In genomic region chrX:76279007-76279406, GRCh38 we compare ENCODE assay signal across 9 cellular contexts.
DNase-seq lines count a peak whose midpoint lies in the region; ATAC-seq and TF ChIP-seq lines count a peak whose summit lies in the region.
"Had no signal": no experiment of that assay in that cellular context is flagged by ENCODE, and none has a peak within 500 bp of the region (broad histone marks: within the 10 kb centered on the region; RNA-seq: fewer than 3 reads in every experiment).

No MANE protein-coding gene starts in this region.

- H3K9me3 ChIP-seq in DND-41 (ENCODE audit: insufficient read depth, low read length, severe bottlenecking) (no peaks in the 10 kb centered on the region), WERI-Rb-1 (ENCODE audit: severe bottlenecking) (no peaks in the 10 kb centered on the region), endodermal cell (ENCODE audit: control insufficient read depth, low read length) (no peaks in the 10 kb centered on the region), upper lobe of left lung (no peaks in the 10 kb centered on the region)
- no peaks in the 10 kb centered on the region for H3K9me3 ChIP-seq in naive thymus-derived CD4-positive, alpha-beta T cell (ENCODE audit: control insufficient read depth in 2 of 3, low read length in 3 of 3)

- H3K4me1 ChIP-seq in DND-41 (ENCODE audit: insufficient read depth, low read length): no peaks in the 10 kb centered on the region
- H3K4me1 ChIP-seq in endodermal cell (ENCODE audit: control insufficient read depth, insufficient read depth, low read length): no peaks in the 10 kb centered on the region
- no peaks in the 10 kb centered on the region for H3K4me1 ChIP-seq in naive thymus-derived CD4-positive, alpha-beta T cell (ENCODE audit: control insufficient read depth in 2 of 2, insufficient read depth in 2 of 2, low read length in 2 of 2)
- H3K4me1 ChIP-seq in upper lobe of left lung: no peaks in the 10 kb centered on the region

- intact Hi-C loops in naive thymus-derived CD4-positive, alpha-beta T cell (cut with micrococcal nuclease): loop anchor here (1.0 to 5.0 kb wide), 3 partner anchors 175 to 1745 kb away; partner anchors contain the start of genes COX7B (in 1 of the 2) and MAGT1 (in 1 of the 2)

- H3K4me2 ChIP-seq in DND-41 (ENCODE audit: insufficient read depth, low read length): no peak overlapping the region

- TF ChIP-seq CTCF in DND-41 (IDR thresholded peaks at IDR 0.05; ENCODE audit: borderline replicate concordance, extremely low read depth, low read length, poor library complexity, severe bottlenecking): peak; percentile 76
- peak; percentile 66 for TF ChIP-seq CTCF in WERI-Rb-1 (IDR thresholded peaks at IDR 0.05; ENCODE audit: low read depth, low read length)
- TF ChIP-seq CTCF in endodermal cell (conservative IDR thresholded peaks at IDR 0.05): peak; percentile 84
- peak in 5 of 6 experiments; percentile 32 to 58 (median 47) for TF ChIP-seq CTCF in upper lobe of left lung (IDR thresholded peaks at IDR 0.05)

- H3K9ac ChIP-seq in DND-41 (ENCODE audit: low read depth, low read length): no peak overlapping the region
- H3K9ac ChIP-seq in endodermal cell (ENCODE audit: extremely low read depth, low read length, poor library complexity, severe bottlenecking): no peak overlapping the region

- CTCF ChIA-PET in naive thymus-derived CD4-positive, alpha-beta T cell (lab: Charles Lee): interaction anchor here (0.6 to 2.9 kb wide), 4 partner anchors 173 to 1746 kb away, joined by 3 to 32 read pairs (median 4); no protein-coding TSS in a partner anchor

- TF ChIP-seq EP300 in upper lobe of left lung (IDR thresholded peaks at IDR 0.05): no peak

- no peaks in the 10 kb centered on the region for H3K27me3 Mint-ChIP-seq in endodermal cell (ENCODE audit: insufficient read depth)
- no peaks in the 10 kb centered on the region for H3K27me3 Mint-ChIP-seq in naive thymus-derived CD4-positive, alpha-beta T cell

- ATAC-seq in DND-41 (ENCODE audit: insufficient read depth, low read depth) (peak; percentile 62; the same call in 1 of the 3 replicates), GM21360 (IDR thresholded peaks at IDR 0.05; ENCODE audit: unreplicated experiment) (peak; percentile 79), upper lobe of left lung (ENCODE audit: low FRiP score in 2 of 2) (no peak), GM21528 (IDR thresholded peaks at IDR 0.05; ENCODE audit: low FRiP score, unreplicated experiment) (no peak)
- no peak for ATAC-seq in naive thymus-derived CD4-positive, alpha-beta T cell
- ATAC-seq: activated naive CD4-positive, alpha-beta T cell treated with anti-CD3 and anti-CD28 coated beads, Interleukin-2, amount 50 U/mL, for 72 hours had no signal

- H3K27me3 ChIP-seq in DND-41 (ENCODE audit: insufficient read depth, low read length, poor library complexity) (no peaks in the 10 kb centered on the region), WERI-Rb-1 (ENCODE audit: insufficient read depth, low read depth, severe bottlenecking) (peaks cover 20% of the 10 kb centered on the region), endodermal cell (ENCODE audit: control insufficient read depth, insufficient read depth, low read length, poor library complexity, severe bottlenecking) (no peaks in the 10 kb centered on the region), upper lobe of left lung (no peaks in the 10 kb centered on the region)
- no peaks in the 10 kb centered on the region for H3K27me3 ChIP-seq in naive thymus-derived CD4-positive, alpha-beta T cell (ENCODE audit: control insufficient read depth in 2 of 2, insufficient read depth in 2 of 2, low read length in 2 of 2)

- H3K27ac ChIP-seq in DND-41 (ENCODE audit: low read length): no peak overlapping the region
- no peak overlapping the region for H3K27ac ChIP-seq in WERI-Rb-1
- H3K27ac ChIP-seq in endodermal cell (ENCODE audit: low read depth, low read length): no peak overlapping the region
- no peak overlapping the region for H3K27ac ChIP-seq in naive thymus-derived CD4-positive, alpha-beta T cell (ENCODE audit: low read depth, low read length)
- H3K27ac ChIP-seq in upper lobe of left lung: no peak overlapping the region

- no peaks in the 10 kb centered on the region for H3K36me3 Mint-ChIP-seq in endodermal cell (ENCODE audit: low read depth)
- no peaks in the 10 kb centered on the region for H3K36me3 Mint-ChIP-seq in naive thymus-derived CD4-positive, alpha-beta T cell
- H3K36me3 Mint-ChIP-seq: activated naive CD4-positive, alpha-beta T cell treated with anti-CD3 and anti-CD28 coated beads, Interleukin-2, amount 50 U/mL, for 72 hours had no signal

- no peaks in the 10 kb centered on the region for H3K4me1 Mint-ChIP-seq in endodermal cell
- H3K4me1 Mint-ChIP-seq in naive thymus-derived CD4-positive, alpha-beta T cell: no peaks in the 10 kb centered on the region

- no peak for TF ChIP-seq POLR2A in upper lobe of left lung (IDR thresholded peaks at IDR 0.05)

- no peak overlapping the region for H3K4me3 Mint-ChIP-seq in endodermal cell
- no peak overlapping the region for H3K4me3 Mint-ChIP-seq in naive thymus-derived CD4-positive, alpha-beta T cell

- no peak overlapping the region for H3K27ac Mint-ChIP-seq in endodermal cell
- no peak overlapping the region for H3K27ac Mint-ChIP-seq in naive thymus-derived CD4-positive, alpha-beta T cell
- H3K27ac Mint-ChIP-seq: activated naive CD4-positive, alpha-beta T cell treated with anti-CD3 and anti-CD28 coated beads, Interleukin-2, amount 50 U/mL, for 72 hours had no signal

- H3K36me3 ChIP-seq in DND-41 (ENCODE audit: insufficient read depth, low read length): no peaks in the 10 kb centered on the region
- H3K36me3 ChIP-seq in WERI-Rb-1: no peaks in the 10 kb centered on the region
- H3K36me3 ChIP-seq in endodermal cell (ENCODE audit: control insufficient read depth, insufficient read depth, low read length): no peaks in the 10 kb centered on the region
- no peaks in the 10 kb centered on the region for H3K36me3 ChIP-seq in naive thymus-derived CD4-positive, alpha-beta T cell (ENCODE audit: control insufficient read depth in 2 of 3, insufficient read depth in 3 of 3, low read length in 3 of 3)
- H3K36me3 ChIP-seq in upper lobe of left lung: no peaks in the 10 kb centered on the region

- H3K79me2 ChIP-seq in DND-41 (ENCODE audit: insufficient read depth, low read length): no peaks in the 10 kb centered on the region

- DNase-seq in DND-41 (peak; percentile 42), NCI-H2029 (lab: John Stamatoyannopoulos, UW) (peak; percentile 5), WERI-Rb-1 (peak; percentile 48), endodermal cell (peak; percentile 80), upper lobe of left lung (no peak)
- peak; percentile 6 to 46 (median 19) for DNase-seq in naive thymus-derived CD4-positive, alpha-beta T cell

- H3K9me3 Mint-ChIP-seq in endodermal cell: peaks cover 56% of the 10 kb centered on the region
- peaks cover 0 to 2% (median 0%) of the 10 kb centered on the region in 11 donors for H3K9me3 Mint-ChIP-seq in naive thymus-derived CD4-positive, alpha-beta T cell
- H3K9me3 Mint-ChIP-seq: activated naive CD4-positive, alpha-beta T cell treated with anti-CD3 and anti-CD28 coated beads, Interleukin-2, amount 50 U/mL, for 72 hours had no signal

- H4K20me1 ChIP-seq in DND-41 (ENCODE audit: insufficient read depth, low read length): no peaks in the 10 kb centered on the region

- no peak overlapping the region for H2AFZ ChIP-seq in DND-41 (ENCODE audit: low read depth, low read length)

- H3K4me3 ChIP-seq in DND-41 (ENCODE audit: low read depth in 1 of 2, low read length in 2 of 2) (no peak overlapping the region), WERI-Rb-1 (ENCODE audit: low read depth, low read length) (no peak overlapping the region), endodermal cell (ENCODE audit: low read length) (no peak overlapping the region), upper lobe of left lung (no peak overlapping the region)
- H3K4me3 ChIP-seq in naive thymus-derived CD4-positive, alpha-beta T cell (ENCODE audit: low read length): no peak overlapping the region

- POLR2A ChIA-PET in naive thymus-derived CD4-positive, alpha-beta T cell (lab: Charles Lee): no interaction called here

Comparison
In these comparisons a context has a peak if more than half of its experiments do, and no peak if none do; other contexts are left out.
1. ATAC-seq: peak in DND-41 (single experiment) and GM21360 (single experiment); none in naive thymus-derived CD4-positive, alpha-beta T cell (single experiment), upper lobe of left lung (0 of 2) and GM21528 (single experiment).
2. DNase-seq: peak in DND-41 (single experiment), NCI-H2029 (single experiment), WERI-Rb-1 (single experiment), endodermal cell (single experiment) and naive thymus-derived CD4-positive, alpha-beta T cell (9 of 9); none in upper lobe of left lung (0 of 2).
3. Peak in every context shown above with its lines, with median percentiles within 50 percentile points of each other: CTCF ChIP-seq.